In genomic region chr18:62715439-62715792, GRCh38 we compare ENCODE assay signal across 1 cellular context.
TF ChIP-seq lines count a peak whose summit lies in the region.

PHLPP1 (plus strand) TSS chr18:62715541; CDS start chr18:62715684, 143 bp downstream.

TF ChIP-seq in HEK293, 187 proteins besides CTCF, POLR2A, EP300 and RAD21 (continued from another document):
- TF ChIP-seq, protein P1, sequence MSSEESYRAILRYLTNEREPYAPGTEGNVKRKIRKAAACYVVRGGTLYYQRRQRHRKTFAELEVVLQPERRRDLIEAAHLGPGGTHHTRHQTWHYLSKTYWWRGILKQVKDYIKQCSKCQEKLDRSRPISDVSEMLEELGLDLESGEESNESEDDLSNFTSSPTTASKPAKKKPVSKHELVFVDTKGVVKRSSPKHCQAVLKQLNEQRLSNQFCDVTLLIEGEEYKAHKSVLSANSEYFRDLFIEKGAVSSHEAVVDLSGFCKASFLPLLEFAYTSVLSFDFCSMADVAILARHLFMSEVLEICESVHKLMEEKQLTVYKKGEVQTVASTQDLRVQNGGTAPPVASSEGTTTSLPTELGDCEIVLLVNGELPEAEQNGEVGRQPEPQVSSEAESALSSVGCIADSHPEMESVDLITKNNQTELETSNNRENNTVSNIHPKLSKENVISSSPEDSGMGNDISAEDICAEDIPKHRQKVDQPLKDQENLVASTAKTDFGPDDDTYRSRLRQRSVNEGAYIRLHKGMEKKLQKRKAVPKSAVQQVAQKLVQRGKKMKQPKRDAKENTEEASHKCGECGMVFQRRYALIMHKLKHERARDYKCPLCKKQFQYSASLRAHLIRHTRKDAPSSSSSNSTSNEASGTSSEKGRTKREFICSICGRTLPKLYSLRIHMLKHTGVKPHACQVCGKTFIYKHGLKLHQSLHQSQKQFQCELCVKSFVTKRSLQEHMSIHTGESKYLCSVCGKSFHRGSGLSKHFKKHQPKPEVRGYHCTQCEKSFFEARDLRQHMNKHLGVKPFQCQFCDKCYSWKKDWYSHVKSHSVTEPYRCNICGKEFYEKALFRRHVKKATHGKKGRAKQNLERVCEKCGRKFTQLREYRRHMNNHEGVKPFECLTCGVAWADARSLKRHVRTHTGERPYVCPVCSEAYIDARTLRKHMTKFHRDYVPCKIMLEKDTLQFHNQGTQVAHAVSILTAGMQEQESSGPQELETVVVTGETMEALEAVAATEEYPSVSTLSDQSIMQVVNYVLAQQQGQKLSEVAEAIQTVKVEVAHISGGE (tag by site-specific recombination; conservative IDR thresholded peaks at IDR 0.05; ENCODE audit: low read depth) = peak; percentile 6; the same call in 1 of the 2 replicates
- TF ChIP-seq, protein P2, sequence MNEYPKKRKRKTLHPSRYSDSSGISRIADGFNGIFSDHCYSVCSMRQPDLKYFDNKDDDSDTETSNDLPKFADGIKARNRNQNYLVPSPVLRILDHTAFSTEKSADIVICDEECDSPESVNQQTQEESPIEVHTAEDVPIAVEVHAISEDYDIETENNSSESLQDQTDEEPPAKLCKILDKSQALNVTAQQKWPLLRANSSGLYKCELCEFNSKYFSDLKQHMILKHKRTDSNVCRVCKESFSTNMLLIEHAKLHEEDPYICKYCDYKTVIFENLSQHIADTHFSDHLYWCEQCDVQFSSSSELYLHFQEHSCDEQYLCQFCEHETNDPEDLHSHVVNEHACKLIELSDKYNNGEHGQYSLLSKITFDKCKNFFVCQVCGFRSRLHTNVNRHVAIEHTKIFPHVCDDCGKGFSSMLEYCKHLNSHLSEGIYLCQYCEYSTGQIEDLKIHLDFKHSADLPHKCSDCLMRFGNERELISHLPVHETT (tag by site-specific recombination; IDR thresholded peaks at IDR 0.05) = no peak
